22 cellular contexts compared by ENCODE assay signal in the genomic region with DNA sequence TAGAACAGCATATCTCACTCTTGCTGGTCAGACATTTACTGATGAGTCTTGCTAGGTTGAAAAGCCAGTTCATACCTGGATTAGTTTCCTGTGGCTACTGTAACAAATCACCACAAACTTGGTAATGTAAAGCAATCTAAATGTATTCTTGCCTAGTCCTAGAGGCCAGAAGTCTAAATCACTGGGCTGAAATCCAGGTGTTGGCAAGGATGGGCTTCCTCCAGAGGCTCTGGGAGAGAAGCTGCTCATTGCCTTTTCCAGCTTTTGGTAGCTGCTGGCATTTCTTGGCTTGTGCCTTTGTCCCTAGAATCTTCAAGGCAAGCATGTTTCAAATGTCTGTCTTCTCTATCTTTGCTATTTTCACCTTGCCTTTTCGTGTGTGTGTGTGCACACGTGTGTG.
DNase-seq lines count a peak whose midpoint lies in the region; ATAC-seq, FAIRE-seq and TF ChIP-seq lines count a peak whose summit lies in the region.
"Had no signal": no experiment of that assay in that cellular context is flagged by ENCODE, and none has a peak within 500 bp of the region (broad histone marks: within the 10 kb centered on the region; RNA-seq: fewer than 3 reads in every experiment).

No MANE protein-coding gene starts in this region.

- H3K9me2 ChIP-seq in GM23248 (ENCODE audit: insufficient read depth) = no peaks in the 10 kb centered on the region

- TF ChIP-seq POLR2A in GM12891 (IDR thresholded peaks at IDR 0.05; ENCODE audit: low read depth, low read length) = no peak

- H3K27me3 ChIP-seq in GM23248 (replicated peaks; ENCODE audit: insufficient read depth) (no peaks in the 10 kb centered on the region), RWPE2 (ENCODE audit: insufficient read depth, poor library complexity, severe bottlenecking) (no peaks in the 10 kb centered on the region)
- H3K27me3 ChIP-seq: SJCRH30 had no signal

- H3K36me3 ChIP-seq in GM23248 (ENCODE audit: low read depth) = no peaks in the 10 kb centered on the region
- no peaks in the 10 kb centered on the region for H3K36me3 ChIP-seq in RWPE2 (ENCODE audit: low read depth)
- H3K36me3 ChIP-seq: SJCRH30 had no signal

- H3K4me2 ChIP-seq in GM23248 (ENCODE audit: unreplicated experiment) = no peak overlapping the region

- peaks cover 16% of the 10 kb centered on the region for H3F3A ChIP-seq in GM23248 (ENCODE audit: insufficient read depth)

- no peak for FAIRE-seq in GM12891 (lab: Jason Lieb, UNC)
- FAIRE-seq: GM19239 had no signal

- no peak overlapping the region for H3K4me3 ChIP-seq in GM23248
- H3K4me3 ChIP-seq in RWPE2 (ENCODE audit: severe bottlenecking) = no peak overlapping the region
- H3K4me3 ChIP-seq in fibroblast of the aortic adventitia (ENCODE audit: low read depth, low read length) = no peak overlapping the region
- H3K4me3 ChIP-seq: SJCRH30 had no signal

- DNase-seq in DMS 273 (lab: John Stamatoyannopoulos, UW; ENCODE audit: unreplicated experiment) (peak; percentile 21), DMS 273 treated with DMSO at 0.1 percent for 48 hours (lab: John Stamatoyannopoulos, UW) (no peak), GM23248 (peak; percentile 54), RWPE2 (ENCODE audit: low spot score) (no peak), fibroblast of the aortic adventitia (ENCODE audit: low read depth) (peak; percentile 61), NCI-H1694 treated with DMSO at 0.1 percent for 48 hours (lab: John Stamatoyannopoulos, UW) (no peak), GM12891 (ENCODE audit: insufficient read length, low spot score) (no peak)
- DNase-seq: COR-L47, DMS153, GF-D8, GOT3, KG1, NCI-H1436 treated with DMSO at 0.1 percent for 48 hours, NCI-H2029 treated with DMSO at 0.1 percent for 48 hours, NCI-H2171, NCI-H510A treated with DMSO at 0.1 percent for 48 hours, NCI-H774, RPMI8226, SJCRH30 had no signal

- TF ChIP-seq CTCF in RWPE2 (IDR thresholded peaks at IDR 0.05; ENCODE audit: poor library complexity, severe bottlenecking) = no peak
- TF ChIP-seq CTCF in fibroblast of the aortic adventitia (IDR thresholded peaks at IDR 0.05; ENCODE audit: insufficient read depth, low read length) = no peak

- no peak overlapping the region for H2AFZ ChIP-seq in GM23248

- peak; percentile 26; the same call in 1 of the 3 replicates for ATAC-seq in RWPE2 (ENCODE audit: low read depth)
- ATAC-seq in HG03135 (IDR thresholded peaks at IDR 0.05; ENCODE audit: unreplicated experiment) = no peak

- 98 to 100% methylated on average over 2 of the region's 2 CpGs for WGBS in GM23248 (ENCODE audit: low coverage in 1 of 2, low lambda C conversion rate in 2 of 2, missing lambda C conversion rate in 2 of 2), 2 experiments

- H4K20me1 ChIP-seq in GM23248 (ENCODE audit: insufficient read depth) = no peaks in the 10 kb centered on the region

- no peaks in the 10 kb centered on the region for H3K79me2 ChIP-seq in GM23248 (ENCODE audit: insufficient read depth)

- H3K27ac ChIP-seq in GM23248 (no peak overlapping the region), RWPE2 (ENCODE audit: poor library complexity, severe bottlenecking) (no peak overlapping the region)
- H3K27ac ChIP-seq: 22Rv1, SJCRH30 had no signal

- H3K9ac ChIP-seq in GM23248 = no peak overlapping the region

- in situ Hi-C loops in GM23248 (cut with MboI) = no loop called here

- no peaks in the 10 kb centered on the region for H3K9me3 ChIP-seq in GM23248 (ENCODE audit: low read depth)
- no peaks in the 10 kb centered on the region for H3K9me3 ChIP-seq in RWPE2 (ENCODE audit: severe bottlenecking)
- H3K9me3 ChIP-seq: SJCRH30 had no signal

- H3K4me1 ChIP-seq in GM23248 (ENCODE audit: insufficient read depth) = peaks cover 45% of the 10 kb centered on the region
- H3K4me1 ChIP-seq in RWPE2 (ENCODE audit: insufficient read depth, poor library complexity, severe bottlenecking) = peaks cover 7% of the 10 kb centered on the region

TF ChIP-seq in GM12891, 5 proteins besides CTCF, POLR2A, EP300 and RAD21:
- TF ChIP-seq POU2F2 (IDR thresholded peaks at IDR 0.05; ENCODE audit: low read depth, low read length) = no peak
- TF ChIP-seq PAX5 (IDR thresholded peaks at IDR 0.05; ENCODE audit: insufficient read depth, low read length, severe bottlenecking) = no peak
- TF ChIP-seq POLR2AphosphoS5 (IDR thresholded peaks at IDR 0.05; ENCODE audit: low read depth, low read length) = no peak
- no peak for TF ChIP-seq SPI1 (IDR thresholded peaks at IDR 0.05; ENCODE audit: low read depth, low read length)
- no peak for TF ChIP-seq TAF1 (IDR thresholded peaks at IDR 0.05; ENCODE audit: low read depth, low read length)

Comparison
In these comparisons a context has a peak if more than half of its experiments do, and no peak if none do; other contexts are left out.
1. DNase-seq: peak in DMS 273 (single experiment), GM23248 (single experiment) and fibroblast of the aortic adventitia (single experiment); none in DMS 273 treated with DMSO at 0.1 percent for 48 hours (single experiment), RWPE2 (single experiment), NCI-H1694 treated with DMSO at 0.1 percent for 48 hours (single experiment) and GM12891 (single experiment).